Comparison of ENCODE assay signal across 30 cellular contexts in genomic region chr5:82753374-82753773, GRCh38.
"Had no signal": no experiment of that assay in that cellular context is flagged by ENCODE, and none has a peak within 500 bp of the region (broad histone marks: within the 10 kb centered on the region; RNA-seq: fewer than 3 reads in every experiment).

No MANE protein-coding gene starts in this region.

- H3K4me1 ChIP-seq: ascending aorta had no signal

- FAIRE-seq: bronchial epithelial cell, TTC549 had no signal

- H3K27ac ChIP-seq: ascending aorta, cardiac muscle cell, VCaP had no signal

- H3K27me3 ChIP-seq: ascending aorta, cardiac muscle cell had no signal

- DNase-seq: activated B cell treated with CpG ODN at 0.5 μM for 24 hours; activated CD4-positive, alpha-beta memory T cell treated with anti-CD3 and anti-CD28 coated beads for 36 hours; activated CD4-positive, alpha-beta T cell treated with anti-CD3 and anti-CD28 coated beads for 4 hours; activated CD4-positive, alpha-beta T cell treated with anti-CD3 and anti-CD28 coated beads, Interleukin-2, amount 10 ng/mL, durations not matched to agents 24 days and 14 days; activated CD4-positive, alpha-beta T cell treated with anti-CD3 and anti-CD28 coated beads, Interleukin-2, amount 50 U/mL, for 1 hour; activated CD4-positive, alpha-beta T cell treated with anti-CD3 and anti-CD28 coated beads, Interleukin-2, amount 50 U/mL, for 4 hours; activated CD4-positive, CD25-positive, alpha-beta regulatory T cell treated with anti-CD3 and anti-CD28 coated beads, Interleukin-2, amount 50 U/mL, for 72 hours; activated CD8-positive, alpha-beta memory T cell treated with anti-CD3 and anti-CD28 coated beads for 24 hours; activated CD8-positive, alpha-beta memory T cell treated with anti-CD3 and anti-CD28 coated beads, Interleukin-2, amount 10 ng/mL, durations not matched to agents 7 days and 5 days; activated CD8-positive, alpha-beta memory T cell treated with anti-CD3 and anti-CD28 coated beads, Interleukin-2, amount 50 U/mL, for 48 hours; activated CD8-positive, alpha-beta T cell treated with anti-CD3 and anti-CD28 coated beads for 36 hours; activated effector memory CD4-positive, alpha-beta T cell treated with Interleukin-2 at 50 U/mL for 16 hours; activated gamma-delta T cell; activated naive CD4-positive, alpha-beta T cell treated with anti-CD3 and anti-CD28 coated beads, Interleukin-2, amount 10 ng/mL, durations not matched to agents 7 days and 5 days; activated naive CD4-positive, alpha-beta T cell treated with Interleukin-2 at 50 U/mL for 16 hours; activated naive CD8-positive, alpha-beta T cell treated with anti-CD3 and anti-CD28 coated beads, Interleukin-2, amount 10 ng/mL, durations not matched to agents 7 days and 5 days; activated naive CD8-positive, alpha-beta T cell treated with anti-CD3 and anti-CD28 coated beads, Interleukin-2, amount 50 U/mL, for 24 hours; activated T-cell treated with anti-CD3 and anti-CD28 coated beads, Interleukin-2, amount 50 U/mL, for 24 hours; activated T-cell treated with anti-CD3 and anti-CD28 coated beads, Interleukin-2, amount 50 U/mL, for 48 hours; amygdala; anterior cingulate cortex; caudate nucleus; cerebellar nuclear complex; T-helper 2 cell; T-helper 9 cell had no signal

- H3K36me3 ChIP-seq: ascending aorta, cardiac muscle cell had no signal

- H3K4me3 ChIP-seq: ascending aorta, cardiac muscle cell had no signal

- H3K9me3 ChIP-seq: ascending aorta had no signal

- ATAC-seq: activated CD8-positive, alpha-beta memory T cell treated with anti-CD3 and anti-CD28 coated beads, Interleukin-2, amount 10 ng/mL, durations not matched to agents 7 days and 5 days; activated CD8-positive, alpha-beta T cell treated with anti-CD3 and anti-CD28 coated beads for 36 hours; activated naive CD8-positive, alpha-beta T cell treated with anti-CD3 and anti-CD28 coated beads, Interleukin-2, amount 50 U/mL, for 24 hours had no signal
